ENCODE assay signal across 21 cellular contexts in the genomic region with DNA sequence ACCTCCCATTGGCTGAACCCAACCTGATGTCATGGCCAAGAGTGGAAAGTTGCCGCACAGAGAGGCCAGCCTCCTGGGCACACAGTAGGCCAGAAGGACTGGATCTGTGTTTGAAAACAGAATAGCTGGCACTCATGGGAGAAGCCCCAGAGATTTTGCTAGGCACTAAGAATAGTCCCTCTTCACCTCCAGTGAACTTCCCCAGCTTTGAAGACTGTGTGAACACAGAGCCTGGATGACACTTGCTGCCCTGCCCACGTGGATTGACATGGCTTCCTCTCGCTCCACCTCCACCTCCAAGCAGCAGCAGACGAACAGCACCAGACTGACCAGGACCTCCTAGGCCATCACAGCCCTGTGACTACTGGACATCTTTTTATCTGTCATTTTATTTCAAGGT. TPM values are rescaled to one million over a fixed set of nuclear protein-coding genes. Genes with fewer than 3 reads are reported as not detected.
DNase-seq lines count a peak whose midpoint lies in the region; ATAC-seq and TF ChIP-seq lines count a peak whose summit lies in the region.
"Had no signal": no experiment of that assay in that cellular context is flagged by ENCODE, and none has a peak within 500 bp of the region (broad histone marks: within the 10 kb centered on the region; RNA-seq: fewer than 3 reads in every experiment).

No MANE protein-coding gene starts in this region.

- no peak overlapping the region for H3K27ac ChIP-seq in heart left ventricle
- no peak overlapping the region for H3K27ac ChIP-seq in BLaER1 treated with 17β-estradiol and CSF1 and Interleukin-3, amounts not matched to agents 10 nM and 100 nM
- no peak overlapping the region for H3K27ac ChIP-seq in IMR-90 (ENCODE audit: insufficient read depth, low read length)
- H3K27ac ChIP-seq in neural progenitor cell: no peak overlapping the region
- H3K27ac ChIP-seq: GM23248 had no signal

- H3K4me2 ChIP-seq in BLaER1 treated with 17β-estradiol and CSF1 and Interleukin-3, amounts not matched to agents 10 nM and 100 nM: peak overlapping the region in 8 of 11 experiments; percentile 2 to 68 (median 52); a peak in 13 of 22 replicates
- H3K4me2 ChIP-seq in IMR-90 (ENCODE audit: low read depth, low read length) (no peak overlapping the region), neural progenitor cell (no peak overlapping the region)

- no peaks in the 10 kb centered on the region for H3K79me1 ChIP-seq in IMR-90 (ENCODE audit: low read depth in 1 of 2, low read length in 2 of 2)

- H3K9ac ChIP-seq in BLaER1 treated with 17β-estradiol and CSF1 and Interleukin-3, amounts not matched to agents 10 nM and 100 nM: no peak overlapping the region
- H3K9ac ChIP-seq in IMR-90 (ENCODE audit: low read depth, low read length): no peak overlapping the region
- H3K9ac ChIP-seq in neural progenitor cell: no peak overlapping the region
- H3K9ac ChIP-seq: GM23248 had no signal

- no peak overlapping the region for H4K5ac ChIP-seq in IMR-90 (ENCODE audit: low read depth, low read length)

- no peak for TF ChIP-seq CTCF in heart left ventricle (IDR thresholded peaks at IDR 0.05)
- TF ChIP-seq CTCF in IMR-90 (conservative IDR thresholded peaks at IDR 0.05; ENCODE audit: low read depth, low read length): no peak
- TF ChIP-seq CTCF in neural progenitor cell (IDR thresholded peaks at IDR 0.05): no peak

- H3K4me1 Mint-ChIP-seq in neural progenitor cell: peaks cover 33% of the 10 kb centered on the region
- no peaks in the 10 kb centered on the region for H3K4me1 Mint-ChIP-seq in activated CD4-positive, alpha-beta T cell treated with anti-CD3 and anti-CD28 coated beads, Interleukin-2, amount 10 ng/mL, durations not matched to agents 24 days and 14 days
- H3K4me1 Mint-ChIP-seq: CD14-positive monocyte; CD8-positive, alpha-beta memory T cell had no signal

- no peaks in the 10 kb centered on the region for H3K79me2 ChIP-seq in neural progenitor cell (ENCODE audit: low read depth)

- no peaks in the 10 kb centered on the region for H3K9me3 Mint-ChIP-seq in neural progenitor cell
- no peaks in the 10 kb centered on the region for H3K9me3 Mint-ChIP-seq in activated CD4-positive, alpha-beta T cell treated with anti-CD3 and anti-CD28 coated beads, Interleukin-2, amount 10 ng/mL, durations not matched to agents 24 days and 14 days
- H3K9me3 Mint-ChIP-seq: HFFc6 had no signal

- TF ChIP-seq POLR2A in heart left ventricle (IDR thresholded peaks at IDR 0.05): no peak
- no peak for TF ChIP-seq POLR2A in IMR-90 (IDR thresholded peaks at IDR 0.05; ENCODE audit: low read depth, low read length)

- intact Hi-C loops in heart left ventricle (cut with DNase I): no loop called here
- intact Hi-C loops in cardiac septum (cut with DNase I): no loop called here
- intact Hi-C loops in IMR-90 (cut with micrococcal nuclease): no loop called here
- intact Hi-C loops in activated CD4-positive, alpha-beta T cell treated with anti-CD3 and anti-CD28 coated beads, Interleukin-2, amount 10 ng/mL, durations not matched to agents 24 days and 14 days (cut with micrococcal nuclease): no loop called here

- H2BK120ac ChIP-seq in IMR-90 (ENCODE audit: low read depth, low read length): no peak overlapping the region

- peak overlapping the region; percentile 3 for H2AFZ ChIP-seq in IMR-90 (replicated peaks; ENCODE audit: low read length, poor library complexity)
- H2AFZ ChIP-seq in neural progenitor cell (replicated peaks): peak overlapping the region; percentile 85
- H2AFZ ChIP-seq: GM23248 had no signal

- peak overlapping the region; percentile 48 for H3K27ac Mint-ChIP-seq in neural progenitor cell
- H3K27ac Mint-ChIP-seq in activated CD4-positive, alpha-beta T cell treated with anti-CD3 and anti-CD28 coated beads, Interleukin-2, amount 10 ng/mL, durations not matched to agents 24 days and 14 days: no peak overlapping the region
- H3K27ac Mint-ChIP-seq: CD14-positive monocyte; CD4-positive, alpha-beta T cell; HFFc6 had no signal

- H3F3A ChIP-seq in neural progenitor cell (ENCODE audit: low read depth): peaks cover 5% of the 10 kb centered on the region

- no peak overlapping the region for H2AK5ac ChIP-seq in IMR-90 (ENCODE audit: low read depth, low read length)

- BruUV-seq in IMR-90 (replicated peaks; lab: Mats Ljungman, UMichigan): no TSS peak

- H3K4me1 ChIP-seq in heart left ventricle: peaks cover 0 to 8% (median 0%) of the 10 kb centered on the region in 12 donors
- peaks cover 0 to 32% (median 22%) of the 10 kb centered on the region in 10 experiments; a peak in 15 of 20 replicates for H3K4me1 ChIP-seq in BLaER1 treated with 17β-estradiol and CSF1 and Interleukin-3, amounts not matched to agents 10 nM and 100 nM
- H3K4me1 ChIP-seq in IMR-90 (ENCODE audit: control insufficient read depth, insufficient read depth, low read length): no peaks in the 10 kb centered on the region
- peaks cover 38% of the 10 kb centered on the region for H3K4me1 ChIP-seq in neural progenitor cell

- H3K18ac ChIP-seq in IMR-90 (ENCODE audit: low read depth, low read length): no peak overlapping the region

- DNase-seq in heart left ventricle (no peak), cardiac septum (ENCODE audit: low spot score) (no peak), IMR-90 (no peak), neural progenitor cell (ENCODE audit: low spot score) (no peak), SKM-1 (lab: John Stamatoyannopoulos, UW; ENCODE audit: unreplicated experiment) (no peak), midbrain (lab: John Stamatoyannopoulos, UW) (no peak)
- DNase-seq in activated CD4-positive, alpha-beta T cell treated with anti-CD3 and anti-CD28 coated beads, Interleukin-2, amount 10 ng/mL, durations not matched to agents 24 days and 14 days: no peak
- DNase-seq: CD4-positive, alpha-beta T cell; CD8-positive, alpha-beta memory T cell; DMS 273 treated with DMSO at 0.1 percent for 48 hours; DMS79; EL; GDM1; GM23248; HFFc6 had no signal

- no peaks in the 10 kb centered on the region for H4K20me1 ChIP-seq in BLaER1 treated with 17β-estradiol and CSF1 and Interleukin-3, amounts not matched to agents 10 nM and 100 nM
- H4K20me1 ChIP-seq in IMR-90 (ENCODE audit: insufficient read depth, low read length) (no peaks in the 10 kb centered on the region), neural progenitor cell (ENCODE audit: low read depth) (no peaks in the 10 kb centered on the region)

- no peak overlapping the region for H2BK5ac ChIP-seq in IMR-90 (ENCODE audit: low read depth, low read length, poor library complexity, severe bottlenecking)

- no peak overlapping the region for H4K8ac ChIP-seq in IMR-90 (ENCODE audit: low read depth in 2 of 2, low read length in 2 of 2)

- H3K4ac ChIP-seq in IMR-90 (ENCODE audit: low read depth, low read length): no peak overlapping the region

- H3K14ac ChIP-seq in IMR-90 (replicated peaks; ENCODE audit: low read depth, low read length): no peak overlapping the region; the same call in 1 of the 2 replicates

- H3K9me3 ChIP-seq in heart left ventricle (no peaks in the 10 kb centered on the region), IMR-90 (ENCODE audit: control insufficient read depth, insufficient read depth, low read length) (no peaks in the 10 kb centered on the region), neural progenitor cell (ENCODE audit: low read depth) (no peaks in the 10 kb centered on the region)
- no peaks in the 10 kb centered on the region for H3K9me3 ChIP-seq in BLaER1 treated with 17β-estradiol and CSF1 and Interleukin-3, amounts not matched to agents 10 nM and 100 nM (replicated peaks in 1 of 11)
- H3K9me3 ChIP-seq: HAP-1 had no signal

- H3K27me3 Mint-ChIP-seq in neural progenitor cell (ENCODE audit: insufficient read depth, low read depth): peaks cover 4% of the 10 kb centered on the region
- H3K27me3 Mint-ChIP-seq in activated CD4-positive, alpha-beta T cell treated with anti-CD3 and anti-CD28 coated beads, Interleukin-2, amount 10 ng/mL, durations not matched to agents 24 days and 14 days: no peaks in the 10 kb centered on the region
- H3K27me3 Mint-ChIP-seq: CD4-positive, alpha-beta T cell had no signal

- H3K4me3 ChIP-seq in heart left ventricle (no peak overlapping the region), IMR-90 (ENCODE audit: insufficient read depth, low read depth, low read length) (no peak overlapping the region), neural progenitor cell (no peak overlapping the region)
- no peak overlapping the region for H3K4me3 ChIP-seq in BLaER1 treated with 17β-estradiol and CSF1 and Interleukin-3, amounts not matched to agents 10 nM and 100 nM
- H3K4me3 ChIP-seq: GM12878, GM23248, HAP-1 had no signal

- in situ Hi-C loops in IMR-90 (cut with MboI; ENCODE audit: low sequenced_read_pairs): no loop called here

- H2BK15ac ChIP-seq in IMR-90 (ENCODE audit: low read depth, low read length): no peak overlapping the region

- H3K36me3 ChIP-seq in heart left ventricle (no peaks in the 10 kb centered on the region), IMR-90 (ENCODE audit: control insufficient read depth, insufficient read depth, low read length) (no peaks in the 10 kb centered on the region), neural progenitor cell (no peaks in the 10 kb centered on the region)
- no peaks in the 10 kb centered on the region for H3K36me3 ChIP-seq in BLaER1 treated with 17β-estradiol and CSF1 and Interleukin-3, amounts not matched to agents 10 nM and 100 nM
- H3K36me3 ChIP-seq: HAP-1 had no signal

- ATAC-seq in heart left ventricle: peak in 3 of 4 donors; percentile 58 to 74 (median 65)
- no peak for ATAC-seq in IMR-90 (ENCODE audit: low read depth)
- ATAC-seq: GM12878 had no signal

- no peak overlapping the region for H2BK20ac ChIP-seq in IMR-90 (ENCODE audit: low read depth, low read length)

- H3K27me3 ChIP-seq in heart left ventricle: no peaks in the 10 kb centered on the region
- no peaks in the 10 kb centered on the region for H3K27me3 ChIP-seq in BLaER1 treated with 17β-estradiol and CSF1 and Interleukin-3, amounts not matched to agents 10 nM and 100 nM
- no peaks in the 10 kb centered on the region; the same call in none of the 2 replicates for H3K27me3 ChIP-seq in IMR-90 (ENCODE audit: control insufficient read depth, insufficient read depth, low read length)
- H3K27me3 ChIP-seq in neural progenitor cell: no peaks in the 10 kb centered on the region

- no peak overlapping the region for H2AK9ac ChIP-seq in IMR-90 (replicated peaks; ENCODE audit: low read depth, low read length, poor library complexity)

- H3K9me1 ChIP-seq in IMR-90 (ENCODE audit: insufficient read depth, low read length): peaks cover 3% of the 10 kb centered on the region; the same call in 1 of the 2 replicates

- no peak for TF ChIP-seq RAD21 in IMR-90 (IDR thresholded peaks at IDR 0.05; ENCODE audit: low read length)

- no peak overlapping the region for H4K91ac ChIP-seq in IMR-90 (ENCODE audit: insufficient read depth, low read depth, low read length)

- POLR2A ChIA-PET in IMR-90 (lab: Charles Lee; ENCODE audit: unreplicated experiment): no interaction called here

- no peak overlapping the region for H3K23ac ChIP-seq in IMR-90 (ENCODE audit: low read depth, low read length)

- CTCF ChIA-PET in IMR-90 (lab: Yijun Ruan, JAX): no interaction called here

- H3K36me3 Mint-ChIP-seq in neural progenitor cell: no peaks in the 10 kb centered on the region
- H3K36me3 Mint-ChIP-seq in activated CD4-positive, alpha-beta T cell treated with anti-CD3 and anti-CD28 coated beads, Interleukin-2, amount 10 ng/mL, durations not matched to agents 24 days and 14 days (ENCODE audit: low read depth): no peaks in the 10 kb centered on the region
- H3K36me3 Mint-ChIP-seq: CD14-positive monocyte; CD8-positive, alpha-beta memory T cell had no signal

- no peak overlapping the region for H3K4me3 Mint-ChIP-seq in neural progenitor cell
- no peak overlapping the region for H3K4me3 Mint-ChIP-seq in activated CD4-positive, alpha-beta T cell treated with anti-CD3 and anti-CD28 coated beads, Interleukin-2, amount 10 ng/mL, durations not matched to agents 24 days and 14 days
- H3K4me3 Mint-ChIP-seq: CD14-positive monocyte; CD4-positive, alpha-beta T cell; CD8-positive, alpha-beta memory T cell; HFFc6 had no signal

- dilution Hi-C loops in IMR-90 (cut with HindIII; ENCODE audit: low sequenced_read_pairs, unreplicated experiment): no loop called here

- no peak overlapping the region for H3K56ac ChIP-seq in IMR-90 (ENCODE audit: extremely low read depth, insufficient read depth, low read length)

- WGBS in heart left ventricle, 4 donors: 63 to 81% (median 74%) methylated on average over 4 of the region's 4 CpGs
- no CpG with 5 or more reads among the region's 4 CpGs for WGBS in IMR-90 (ENCODE audit: extremely low coverage in 2 of 2, insufficient read length in 1 of 2), 2 experiments

RNA-seq across cellular contexts. Expression of gene KL, which starts 37.9 kb away (rescaled TPM):
- total RNA-seq in heart left ventricle (1 to 10 TPM; 1.0 to 3.1 (median 1.7) TPM), cardiac septum (1.9 TPM), IMR-90 (2012; rRNA removed) (not detected in 2 replicates), neural progenitor cell (ENCODE audit: low replicate concordance) (not detected in 2 replicates)
- polyA plus RNA-seq in heart left ventricle (1 to 10 TPM in 1 of 2 donors, under 1 TPM in 1; 0.34 to 1.7 TPM), IMR-90 (2012; rRNA removed) (not detected in 2 replicates)
- polyA plus RNA-seq in IMR-90 (2012; cell fraction: cytosol; rRNA removed): not detected in 2 replicates
- not detected in 2 replicates for polyA plus RNA-seq in IMR-90 (2012; cell fraction: nucleus; rRNA removed; ENCODE audit: low replicate concordance)
- total RNA-seq in activated CD4-positive, alpha-beta T cell treated with anti-CD3 and anti-CD28 coated beads, Interleukin-2, amount 10 ng/mL, durations not matched to agents 24 days and 14 days: 0.59 and 0.75 TPM in 2 replicates
- total RNA-seq: A172; CD4-positive, alpha-beta T cell had no signal
- polyA plus RNA-seq: BJ; CD8-positive, alpha-beta memory T cell; GM23248 had no signal

Comparison
In these comparisons a context has a peak if more than half of its experiments do, and no peak if none do; other contexts are left out.
1. H3K4me2 ChIP-seq: peak in BLaER1 treated with 17β-estradiol and CSF1 and Interleukin-3, amounts not matched to agents 10 nM and 100 nM (8 of 11); none in IMR-90 (single experiment) and neural progenitor cell (single experiment).